In genomic region chr4:122879001-122879400, GRCh38 we compare ENCODE assay signal across 15 cellular contexts. TPM values are rescaled to one million over a fixed set of nuclear protein-coding genes. Genes with fewer than 3 reads are reported as not detected.
"Had no signal": no experiment of that assay in that cellular context is flagged by ENCODE, and none has a peak within 500 bp of the region (broad histone marks: within the 10 kb centered on the region; RNA-seq: fewer than 3 reads in every experiment).

No MANE protein-coding gene starts in this region.

- H3K9me3 ChIP-seq: heart left ventricle, psoas muscle, right lobe of liver, testis, upper lobe of left lung had no signal

- H3K27me3 ChIP-seq: heart left ventricle, right lobe of liver, testis, upper lobe of left lung had no signal

- H3K4me1 ChIP-seq: heart left ventricle, psoas muscle, testis, upper lobe of left lung had no signal

- H3K4me3 ChIP-seq: heart left ventricle, lung, psoas muscle, right lobe of liver, testis, upper lobe of left lung had no signal

- DNase-seq: activated CD4-positive, alpha-beta T cell treated with anti-CD3 and anti-CD28 coated beads, Interleukin-2, amount 50 U/mL, for 1 hour; activated CD8-positive, alpha-beta memory T cell treated with anti-CD3 and anti-CD28 coated beads for 24 hours; activated naive CD4-positive, alpha-beta T cell; activated naive CD8-positive, alpha-beta T cell treated with anti-CD3 and anti-CD28 coated beads, Interleukin-2, amount 10 ng/mL, durations not matched to agents 7 days and 5 days; cortex of kidney; effector CD8-positive, alpha-beta T cell; foreskin melanocyte; heart left ventricle; midbrain; psoas muscle; right lobe of liver; stimulated activated naive CD8-positive, alpha-beta T cell treated with anti-CD3 and anti-CD28 coated beads, Interleukin-15, amount 100 ng/mL, for 72 hours; testis; upper lobe of left lung had no signal

- H3K27ac ChIP-seq: heart left ventricle, psoas muscle, right lobe of liver, testis, upper lobe of left lung had no signal

- ATAC-seq: heart left ventricle; psoas muscle; stimulated activated naive CD8-positive, alpha-beta T cell treated with anti-CD3 and anti-CD28 coated beads, Interleukin-15, amount 100 ng/mL, for 72 hours had no signal

- H3K36me3 ChIP-seq: right lobe of liver, upper lobe of left lung had no signal

RNA-seq across cellular contexts. Expression of gene FGF2, which starts 52.4 kb away (rescaled TPM):
- total RNA-seq: activated naive CD8-positive, alpha-beta T cell treated with anti-CD3 and anti-CD28 coated beads, Interleukin-2, amount 10 ng/mL, durations not matched to agents 7 days and 5 days had no signal
